12 cellular contexts compared by ENCODE assay signal in the genomic region with DNA sequence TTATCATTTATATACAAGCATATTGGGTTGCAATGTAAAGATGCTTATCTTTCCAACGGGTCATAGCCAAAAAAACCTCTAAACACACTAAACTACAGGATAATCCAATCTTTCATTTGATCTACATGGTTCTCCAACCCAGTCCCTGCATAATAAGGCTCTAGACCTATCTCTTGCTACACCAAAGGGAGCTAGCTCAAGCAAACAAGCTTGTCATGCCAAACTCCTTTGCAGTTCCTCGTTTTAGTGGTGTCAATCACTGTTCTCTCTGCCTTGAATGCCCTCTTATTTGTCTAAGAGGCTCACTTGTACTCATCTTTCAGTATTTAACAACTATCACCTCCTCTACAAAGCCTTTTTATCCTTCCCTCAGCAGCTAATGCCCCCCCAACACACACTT. TPM values are rescaled to one million over a fixed set of nuclear protein-coding genes. Genes with fewer than 3 reads are reported as not detected.
A peak's percentile ranks its signal among the peaks of the same experiment; 100 is the strongest.
DNase-seq lines count a peak whose midpoint lies in the region; ATAC-seq, FAIRE-seq and TF ChIP-seq lines count a peak whose summit lies in the region.
"Had no signal": no experiment of that assay in that cellular context is flagged by ENCODE, and none has a peak within 500 bp of the region (broad histone marks: within the 10 kb centered on the region; RNA-seq: fewer than 3 reads in every experiment).

No MANE protein-coding gene starts in this region.

- no peak for FAIRE-seq in K562 (lab: Jason Lieb, UNC)
- FAIRE-seq: GM12892 had no signal

- 3% methylated on average over 2 of the region's 2 CpGs for WGBS in K562 (ENCODE audit: insufficient coverage, low coverage, missing lambda C conversion rate)

- H3K4me2 ChIP-seq in K562 (ENCODE audit: insufficient read depth, low read length): peak overlapping the region; percentile 43

- BruUV-seq in K562 (replicated peaks; lab: Mats Ljungman, UMichigan): no TSS peak

- peaks cover 92% of the 10 kb centered on the region for H3K79me2 ChIP-seq in K562 (ENCODE audit: control insufficient read depth, insufficient read depth, low read length)

- POLR2A ChIA-PET in K562 (lab: Yijun Ruan, JAX): no interaction called here

- no peak overlapping the region for H3K9ac ChIP-seq in K562 (ENCODE audit: insufficient read depth in 1 of 2, low read depth in 2 of 2, low read length in 2 of 2)

- TF ChIP-seq RAD21 in K562 (CRISPR knock-in tag; conservative IDR thresholded peaks at IDR 0.05 in 1 of 2, IDR thresholded peaks at IDR 0.05 in 1 of 2): no peak

- CTCF ChIA-PET in K562 (lab: Yijun Ruan, JAX; ENCODE audit: low intra/inter-chr PET ratio): no interaction called here

- no peaks in the 10 kb centered on the region for H3K9me3 ChIP-seq in K562 (replicated peaks; ENCODE audit: control insufficient read depth, insufficient read depth, low read depth, low read length)

- intact Hi-C loops in K562 (cut with micrococcal nuclease): no loop called here

- H3K4me1 ChIP-seq in K562 (replicated peaks in 1 of 2; ENCODE audit: control insufficient read depth in 2 of 2, insufficient read depth in 2 of 2, low read length in 2 of 2): peaks cover 7 to 25% of the 10 kb centered on the region in 2 experiments

- H3K27ac ChIP-seq in K562 (ENCODE audit: extremely low read depth, low read depth, low read length): peak overlapping the region; percentile 17; the same call in 1 of the 3 replicates

- no peak overlapping the region for H2AFZ ChIP-seq in K562 (ENCODE audit: low read depth, low read length)

- H3K9me1 ChIP-seq in K562 (ENCODE audit: control insufficient read depth, insufficient read depth, low read length): peaks cover 5% of the 10 kb centered on the region

- DNase-seq in SIG-M5 treated with dmso at 0.1 percent for 504 hours (lab: John Stamatoyannopoulos, UW; ENCODE audit: unreplicated experiment): peak; percentile 26
- DNase-seq in SIG-M5 (lab: John Stamatoyannopoulos, UW): no peak
- DNase-seq in NCI-H187 (lab: John Stamatoyannopoulos, UW): peak; percentile 24 to 32
- DNase-seq in K562 (ENCODE audit: extremely low read depth in 1 of 4, low spot score in 3 of 4): peak in 1 of 4 experiments; percentile 33
- peak; percentile 19 for DNase-seq in putamen (ENCODE audit: low spot score)
- no peak for DNase-seq in ACHN
- DNase-seq in germinal center (ENCODE audit: low spot score): no peak
- DNase-seq: activated CD4-positive, CD25-positive, alpha-beta regulatory T cell treated with anti-CD3 and anti-CD28 coated beads, Interleukin-2, amount 50 U/mL, for 72 hours; activated naive CD8-positive, alpha-beta T cell treated with anti-CD3 and anti-CD28 coated beads, Interleukin-2, amount 50 U/mL, for 24 hours; activated T-cell treated with anti-CD3 and anti-CD28 coated beads for 4 hours had no signal

- no peak for TF ChIP-seq POLR2A in K562 (conservative IDR thresholded peaks at IDR 0.05)

- TF ChIP-seq CTCF in K562 (IDR thresholded peaks at IDR 0.05 in 2 of 3, conservative IDR thresholded peaks at IDR 0.05 in 1 of 3; ENCODE audit: insufficient read depth in 2 of 3, low read depth in 1 of 3, low read length in 3 of 3): no peak

- H3K27me3 ChIP-seq in K562 (ENCODE audit: control insufficient read depth in 2 of 2, insufficient read depth in 2 of 2, low read length in 2 of 2): no peaks in the 10 kb centered on the region

- in situ Hi-C loops in K562 (cut with MboI): no loop called here
- in situ Hi-C loops in ACHN (cut with HindIII; ENCODE audit: low pct_ligation_motif_present, low pct_unique_long_range_greater_than_20kb, low sequenced_read_pairs): no loop called here

- H4K20me1 ChIP-seq in K562 (replicated peaks; ENCODE audit: control insufficient read depth, insufficient read depth, low read length): peaks cover 13% of the 10 kb centered on the region

- no peak for TF ChIP-seq EP300 in K562 (IDR thresholded peaks at IDR 0.05; ENCODE audit: low read length)

- H3K4me3 ChIP-seq in K562: no peak overlapping the region

- peak; percentile 30; the same call in 2 of the 3 replicates for ATAC-seq in K562
- no peak for ATAC-seq in GM18870 (IDR thresholded peaks at IDR 0.05; ENCODE audit: unreplicated experiment)
- ATAC-seq: activated naive CD8-positive, alpha-beta T cell treated with anti-CD3 and anti-CD28 coated beads, Interleukin-2, amount 50 U/mL, for 24 hours had no signal

- H3K36me3 ChIP-seq in K562 (ENCODE audit: control insufficient read depth, insufficient read depth, low read length): no peaks in the 10 kb centered on the region

TF ChIP-seq in K562, 482 proteins besides CTCF, POLR2A, EP300 and RAD21 (continues in another document):
- TF ChIP-seq, protein P1, sequence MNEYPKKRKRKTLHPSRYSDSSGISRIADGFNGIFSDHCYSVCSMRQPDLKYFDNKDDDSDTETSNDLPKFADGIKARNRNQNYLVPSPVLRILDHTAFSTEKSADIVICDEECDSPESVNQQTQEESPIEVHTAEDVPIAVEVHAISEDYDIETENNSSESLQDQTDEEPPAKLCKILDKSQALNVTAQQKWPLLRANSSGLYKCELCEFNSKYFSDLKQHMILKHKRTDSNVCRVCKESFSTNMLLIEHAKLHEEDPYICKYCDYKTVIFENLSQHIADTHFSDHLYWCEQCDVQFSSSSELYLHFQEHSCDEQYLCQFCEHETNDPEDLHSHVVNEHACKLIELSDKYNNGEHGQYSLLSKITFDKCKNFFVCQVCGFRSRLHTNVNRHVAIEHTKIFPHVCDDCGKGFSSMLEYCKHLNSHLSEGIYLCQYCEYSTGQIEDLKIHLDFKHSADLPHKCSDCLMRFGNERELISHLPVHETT (CRISPR knock-in tag; conservative IDR thresholded peaks at IDR 0.05 in 1 of 2, IDR thresholded peaks at IDR 0.05 in 1 of 2): no peak
- TF ChIP-seq EP400 (IDR thresholded peaks at IDR 0.05) (no peak), HNRNPLL (IDR thresholded peaks at IDR 0.05; ENCODE audit: low read depth, low read length, poor library complexity, severe bottlenecking) (no peak), FOS (IDR thresholded peaks at IDR 0.05; ENCODE audit: extremely low read depth, insufficient read length) (no peak), CXXC5 (CRISPR knock-in tag; IDR thresholded peaks at IDR 0.05) (no peak), PBX2 (CRISPR knock-in tag; IDR thresholded peaks at IDR 0.05; ENCODE audit: low read depth) (peak; percentile 46; the same call in 1 of the 2 replicates), PBX2 (tag; conservative IDR thresholded peaks at IDR 0.05; ENCODE audit: low read depth) (no peak; the same call in 1 of the 2 replicates), SREBF2 (CRISPR knock-in tag; IDR thresholded peaks at IDR 0.05) (no peak)
- TF ChIP-seq, protein P2, sequence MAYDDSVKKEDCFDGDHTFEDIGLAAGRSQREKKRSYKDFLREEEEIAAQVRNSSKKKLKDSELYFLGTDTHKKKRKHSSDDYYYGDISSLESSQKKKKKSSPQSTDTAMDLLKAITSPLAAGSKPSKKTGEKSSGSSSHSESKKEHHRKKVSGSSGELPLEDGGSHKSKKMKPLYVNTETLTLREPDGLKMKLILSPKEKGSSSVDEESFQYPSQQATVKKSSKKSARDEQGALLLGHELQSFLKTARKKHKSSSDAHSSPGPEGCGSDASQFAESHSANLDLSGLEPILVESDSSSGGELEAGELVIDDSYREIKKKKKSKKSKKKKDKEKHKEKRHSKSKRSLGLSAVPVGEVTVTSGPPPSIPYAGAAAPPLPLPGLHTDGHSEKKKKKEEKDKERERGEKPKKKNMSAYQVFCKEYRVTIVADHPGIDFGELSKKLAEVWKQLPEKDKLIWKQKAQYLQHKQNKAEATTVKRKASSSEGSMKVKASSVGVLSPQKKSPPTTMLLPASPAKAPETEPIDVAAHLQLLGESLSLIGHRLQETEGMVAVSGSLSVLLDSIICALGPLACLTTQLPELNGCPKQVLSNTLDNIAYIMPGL (CRISPR knock-in tag; IDR thresholded peaks at IDR 0.05): no peak

RNA-seq across cellular contexts. Expression of gene HOMER1, which starts 5.6 kb away (rescaled TPM):
- 9.6 and 22.9 TPM in 2 replicates for total RNA-seq in K562 (2011; cell fraction: chromatin; rRNA removed; ENCODE audit: low replicate concordance)
- total RNA-seq in K562 (2011; cell fraction: nucleolus; rRNA removed): 7.6 and 9.0 TPM in 2 replicates
- 10.0 and 12.4 TPM in 2 replicates for total RNA-seq in K562 (2011; cell fraction: nucleoplasm; rRNA removed)
- total RNA-seq in K562 (2014; rRNA removed) (9.9 and 11.0 TPM in 2 replicates), K562 (2014; rRNA removed; fragmentation: Illumina TruSeq; extraction: Trizol) (30.1 and 31.0 TPM in 2 replicates), K562 (2015; rRNA removed; fragmentation: Illumina TruSeq; extraction: Trizol) (35.7 and 39.9 TPM in 2 replicates), K562 (2021) (18.6 and 19.2 TPM in 2 replicates)
- polyA plus RNA-seq in K562 (2011; rRNA removed) (9.0 and 9.4 TPM in 2 replicates), K562 (2014; fragmentation: Illumina TruSeq; extraction: Trizol) (13.6 and 14.0 TPM in 2 replicates), K562 (2014; fragmentation: Nextera tagmentation; extraction: Ambion mirVana) (1 to 10 TPM; 6.3 to 8.4 TPM), K562 (2014; rRNA removed) (6.6 and 7.0 TPM in 2 replicates)
- 1.9 and 3.7 TPM in 2 replicates for polyA plus RNA-seq in K562 (2011; cell fraction: cytosol; rRNA removed)
- polyA plus RNA-seq in K562 (2011; cell fraction: nucleus; rRNA removed): 2.7 and 3.4 TPM in 2 replicates
- polyA plus RNA-seq in K562 (2012): 5.8 and 13.7 TPM in 2 replicates
- polyA minus RNA-seq in K562 (2011; rRNA and poly(A)+ RNA removed): 36.1 and 36.9 TPM in 2 replicates
- 21.1 and 21.9 TPM in 2 replicates for polyA minus RNA-seq in K562 (2011; cell fraction: cytosol; rRNA and poly(A)+ RNA removed)
- 10.6 and 18.3 TPM in 2 replicates for polyA minus RNA-seq in K562 (2011; cell fraction: nucleus; rRNA and poly(A)+ RNA removed)

Comparison
In these comparisons a context has a peak if more than half of its experiments do, and no peak if none do; other contexts are left out.
1. DNase-seq: peak in SIG-M5 treated with dmso at 0.1 percent for 504 hours (single experiment), NCI-H187 (2 of 2) and putamen (single experiment); none in SIG-M5 (single experiment), ACHN (single experiment) and germinal center (single experiment).